ENCODE assay signal across 1 cellular context in the genomic region with DNA sequence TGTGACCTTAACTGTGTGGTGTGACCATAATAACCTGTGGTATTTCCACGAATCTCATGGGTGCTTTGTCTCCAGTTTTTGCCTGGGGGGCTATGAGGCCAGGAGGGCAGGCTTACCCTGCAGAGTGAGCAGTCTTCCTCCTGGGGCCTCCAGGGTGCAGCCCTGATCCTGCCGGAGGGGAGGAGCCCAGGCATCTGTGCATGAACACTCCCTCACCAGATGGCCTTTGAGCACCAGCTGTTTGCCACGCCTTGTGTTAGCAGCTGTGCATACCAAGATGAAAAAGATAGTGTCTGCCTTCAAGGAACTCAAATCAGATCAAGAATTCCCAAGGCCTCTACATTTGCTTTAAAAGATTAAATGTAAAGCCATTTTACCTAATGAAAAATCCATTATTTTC.
A peak's percentile ranks its signal among the peaks of the same experiment; 100 is the strongest.
TF ChIP-seq lines count a peak whose summit lies in the region.

No MANE protein-coding gene starts in this region.

TF ChIP-seq in HepG2, 621 proteins besides CTCF, POLR2A, EP300 and RAD21 (continued from another document and continues in another):
- TF ChIP-seq STAG1 (CRISPR knock-in tag; IDR thresholded peaks at IDR 0.05) (peak; percentile 29; the same call in 1 of the 2 replicates), SP5 (CRISPR knock-in tag; IDR thresholded peaks at IDR 0.05; ENCODE audit: borderline replicate concordance, low read depth) (peak; percentile 93), SAP130 (CRISPR knock-in tag; IDR thresholded peaks at IDR 0.05; ENCODE audit: low read depth) (peak; percentile 95), RXRA (CRISPR knock-in tag; IDR thresholded peaks at IDR 0.05) (peak; percentile 40; the same call in 1 of the 2 replicates), AKAP8 (CRISPR knock-in tag; IDR thresholded peaks at IDR 0.05) (no peak), SSRP1 (CRISPR knock-in tag; IDR thresholded peaks at IDR 0.05) (0 out of 2 replicates have a peak, but pooled peaks have one; percentile 43), ZNF777 (CRISPR knock-in tag; IDR thresholded peaks at IDR 0.05) (peak; percentile 23; the same call in 1 of the 2 replicates), TGIF2 (CRISPR knock-in tag; IDR thresholded peaks at IDR 0.05) (peak; percentile 88; the same call in 1 of the 2 replicates), REL (CRISPR knock-in tag; conservative IDR thresholded peaks at IDR 0.05) (no peak), HNRNPK (IDR thresholded peaks at IDR 0.05; ENCODE audit: low read depth, low read length, poor library complexity, severe bottlenecking) (no peak), ZNF629 (CRISPR knock-in tag; conservative IDR thresholded peaks at IDR 0.05) (no peak), LCORL (IDR thresholded peaks at IDR 0.05) (no peak), LCORL (CRISPR knock-in tag; IDR thresholded peaks at IDR 0.05) (peak; percentile 76), ZKSCAN8 (CRISPR knock-in tag; IDR thresholded peaks at IDR 0.05; ENCODE audit: borderline replicate concordance) (peak; percentile 96), IKZF4 (CRISPR knock-in tag; IDR thresholded peaks at IDR 0.05; ENCODE audit: borderline replicate concordance, low read depth, not compliant biosample characterization) (no peak), ZNF292 (CRISPR knock-in tag; IDR thresholded peaks at IDR 0.05; ENCODE audit: borderline replicate concordance, low read depth) (peak; percentile 33; the same call in 1 of the 2 replicates), ETV5 (CRISPR knock-in tag; IDR thresholded peaks at IDR 0.05; ENCODE audit: borderline replicate concordance) (peak; percentile 31; the same call in 1 of the 2 replicates), DPF2 (CRISPR knock-in tag; IDR thresholded peaks at IDR 0.05; ENCODE audit: borderline replicate concordance, low read depth) (peak; percentile 76; the same call in 1 of the 2 replicates), KLF12 (CRISPR knock-in tag; IDR thresholded peaks at IDR 0.05; ENCODE audit: borderline replicate concordance) (peak; percentile 90), SOX6 (IDR thresholded peaks at IDR 0.05) (no peak), SOX6 (CRISPR knock-in tag; IDR thresholded peaks at IDR 0.05) (0 out of 2 replicates have a peak, but pooled peaks have one; percentile 14), ZMYM4 (CRISPR knock-in tag; IDR thresholded peaks at IDR 0.05) (peak; percentile 69), NR2F6 (IDR thresholded peaks at IDR 0.05) (no peak), NR2F6 (CRISPR knock-in tag; IDR thresholded peaks at IDR 0.05) (peak; percentile 42; the same call in 1 of the 2 replicates), ZMAT3 (CRISPR knock-in tag; conservative IDR thresholded peaks at IDR 0.05) (peak; percentile 71), PHF20 (CRISPR knock-in tag; IDR thresholded peaks at IDR 0.05) (no peak), SIN3A (IDR thresholded peaks at IDR 0.05; ENCODE audit: borderline replicate concordance, low read depth, low read length) (peak; percentile 81; the same call in 1 of the 2 replicates), ZFX (CRISPR knock-in tag; IDR thresholded peaks at IDR 0.05; ENCODE audit: low read depth) (peak; percentile 30; the same call in 1 of the 2 replicates), ZBTB38 (CRISPR knock-in tag; IDR thresholded peaks at IDR 0.05) (peak; percentile 81), TEAD3 (CRISPR knock-in tag; optimal IDR thresholded peaks at IDR 0.05; ENCODE audit: borderline replicate concordance) (peak; percentile 97), HNF4A (CRISPR knock-in tag; IDR thresholded peaks at IDR 0.05) (peak; percentile 95), RARA (CRISPR knock-in tag; IDR thresholded peaks at IDR 0.05) (peak; percentile 53; the same call in 1 of the 2 replicates), DNMT3B (CRISPR knock-in tag; conservative IDR thresholded peaks at IDR 0.05) (no peak), SRY (CRISPR knock-in tag; IDR thresholded peaks at IDR 0.05) (no peak), RXRB (CRISPR knock-in tag; IDR thresholded peaks at IDR 0.05; ENCODE audit: borderline replicate concordance) (peak; percentile 54; the same call in 1 of the 2 replicates), ZC3H13 (CRISPR knock-in tag; IDR thresholded peaks at IDR 0.05) (no peak), FOXP1 (IDR thresholded peaks at IDR 0.05) (no peak), FOXP1 (CRISPR knock-in tag; IDR thresholded peaks at IDR 0.05) (0 out of 2 replicates have a peak, but pooled peaks have one; percentile 17), PCBP2 (optimal IDR thresholded peaks at IDR 0.05; ENCODE audit: low read depth, low read length, poor library complexity, severe bottlenecking) (no peak), ZNF768 (CRISPR knock-in tag; IDR thresholded peaks at IDR 0.05) (peak; percentile 31; the same call in 1 of the 2 replicates)
- TF ChIP-seq, protein P1, sequence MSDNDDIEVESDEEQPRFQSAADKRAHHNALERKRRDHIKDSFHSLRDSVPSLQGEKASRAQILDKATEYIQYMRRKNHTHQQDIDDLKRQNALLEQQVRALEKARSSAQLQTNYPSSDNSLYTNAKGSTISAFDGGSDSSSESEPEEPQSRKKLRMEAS (IDR thresholded peaks at IDR 0.05), result peak; percentile 46
- TF ChIP-seq, protein P2, sequence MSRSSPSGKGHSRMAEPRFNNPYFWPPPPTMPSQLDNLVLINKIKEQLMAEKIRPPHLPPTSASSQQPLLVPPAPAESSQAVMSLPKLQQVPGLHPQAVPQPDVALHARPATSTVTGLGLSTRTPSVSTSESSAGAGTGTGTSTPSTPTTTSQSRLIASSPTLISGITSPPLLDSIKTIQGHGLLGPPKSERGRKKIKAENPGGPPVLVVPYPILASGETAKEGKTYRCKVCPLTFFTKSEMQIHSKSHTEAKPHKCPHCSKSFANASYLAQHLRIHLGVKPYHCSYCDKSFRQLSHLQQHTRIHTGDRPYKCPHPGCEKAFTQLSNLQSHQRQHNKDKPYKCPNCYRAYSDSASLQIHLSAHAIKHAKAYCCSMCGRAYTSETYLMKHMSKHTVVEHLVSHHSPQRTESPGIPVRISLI (CRISPR knock-in tag; IDR thresholded peaks at IDR 0.05; ENCODE audit: borderline replicate concordance), result peak; percentile 53; the same call in 1 of the 2 replicates
- TF ChIP-seq, protein P3, sequence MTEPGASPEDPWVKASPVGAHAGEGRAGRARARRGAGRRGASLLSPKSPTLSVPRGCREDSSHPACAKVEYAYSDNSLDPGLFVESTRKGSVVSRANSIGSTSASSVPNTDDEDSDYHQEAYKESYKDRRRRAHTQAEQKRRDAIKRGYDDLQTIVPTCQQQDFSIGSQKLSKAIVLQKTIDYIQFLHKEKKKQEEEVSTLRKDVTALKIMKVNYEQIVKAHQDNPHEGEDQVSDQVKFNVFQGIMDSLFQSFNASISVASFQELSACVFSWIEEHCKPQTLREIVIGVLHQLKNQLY (CRISPR knock-in tag; IDR thresholded peaks at IDR 0.05), result 0 out of 2 replicates have a peak, but pooled peaks have one; percentile 36
- TF ChIP-seq, protein P4, sequence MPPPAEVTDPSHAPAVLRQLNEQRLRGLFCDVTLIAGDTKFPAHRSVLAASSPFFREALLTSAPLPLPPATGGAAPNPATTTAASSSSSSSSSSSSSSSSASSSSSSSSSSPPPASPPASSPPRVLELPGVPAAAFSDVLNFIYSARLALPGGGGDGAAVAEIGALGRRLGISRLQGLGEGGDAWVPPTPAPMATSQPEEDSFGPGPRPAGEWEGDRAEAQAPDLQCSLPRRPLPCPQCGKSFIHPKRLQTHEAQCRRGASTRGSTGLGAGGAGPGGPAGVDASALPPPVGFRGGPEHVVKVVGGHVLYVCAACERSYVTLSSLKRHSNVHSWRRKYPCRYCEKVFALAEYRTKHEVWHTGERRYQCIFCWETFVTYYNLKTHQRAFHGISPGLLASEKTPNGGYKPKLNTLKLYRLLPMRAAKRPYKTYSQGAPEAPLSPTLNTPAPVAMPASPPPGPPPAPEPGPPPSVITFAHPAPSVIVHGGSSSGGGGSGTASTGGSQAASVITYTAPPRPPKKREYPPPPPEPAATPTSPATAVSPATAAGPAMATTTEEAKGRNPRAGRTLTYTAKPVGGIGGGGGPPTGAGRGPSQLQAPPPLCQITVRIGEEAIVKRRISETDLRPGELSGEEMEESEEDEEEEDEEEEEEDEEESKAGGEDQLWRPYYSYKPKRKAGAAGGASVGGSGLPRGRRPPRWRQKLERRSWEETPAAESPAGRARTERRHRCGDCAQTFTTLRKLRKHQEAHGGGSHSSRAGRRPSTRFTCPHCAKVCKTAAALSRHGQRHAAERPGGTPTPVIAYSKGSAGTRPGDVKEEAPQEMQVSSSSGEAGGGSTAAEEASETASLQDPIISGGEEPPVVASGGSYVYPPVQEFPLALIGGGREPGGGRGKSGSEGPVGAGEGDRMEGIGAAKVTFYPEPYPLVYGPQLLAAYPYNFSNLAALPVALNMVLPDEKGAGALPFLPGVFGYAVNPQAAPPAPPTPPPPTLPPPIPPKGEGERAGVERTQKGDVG (CRISPR knock-in tag; IDR thresholded peaks at IDR 0.05; ENCODE audit: borderline replicate concordance), result peak; percentile 52; the same call in 1 of the 2 replicates
- TF ChIP-seq, protein P5, sequence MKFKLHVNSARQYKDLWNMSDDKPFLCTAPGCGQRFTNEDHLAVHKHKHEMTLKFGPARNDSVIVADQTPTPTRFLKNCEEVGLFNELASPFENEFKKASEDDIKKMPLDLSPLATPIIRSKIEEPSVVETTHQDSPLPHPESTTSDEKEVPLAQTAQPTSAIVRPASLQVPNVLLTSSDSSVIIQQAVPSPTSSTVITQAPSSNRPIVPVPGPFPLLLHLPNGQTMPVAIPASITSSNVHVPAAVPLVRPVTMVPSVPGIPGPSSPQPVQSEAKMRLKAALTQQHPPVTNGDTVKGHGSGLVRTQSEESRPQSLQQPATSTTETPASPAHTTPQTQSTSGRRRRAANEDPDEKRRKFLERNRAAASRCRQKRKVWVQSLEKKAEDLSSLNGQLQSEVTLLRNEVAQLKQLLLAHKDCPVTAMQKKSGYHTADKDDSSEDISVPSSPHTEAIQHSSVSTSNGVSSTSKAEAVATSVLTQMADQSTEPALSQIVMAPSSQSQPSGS (CRISPR knock-in tag; IDR thresholded peaks at IDR 0.05), result peak; percentile 32; the same call in 1 of the 2 replicates
- TF ChIP-seq, protein P6, sequence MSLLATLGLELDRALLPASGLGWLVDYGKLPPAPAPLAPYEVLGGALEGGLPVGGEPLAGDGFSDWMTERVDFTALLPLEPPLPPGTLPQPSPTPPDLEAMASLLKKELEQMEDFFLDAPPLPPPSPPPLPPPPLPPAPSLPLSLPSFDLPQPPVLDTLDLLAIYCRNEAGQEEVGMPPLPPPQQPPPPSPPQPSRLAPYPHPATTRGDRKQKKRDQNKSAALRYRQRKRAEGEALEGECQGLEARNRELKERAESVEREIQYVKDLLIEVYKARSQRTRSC (CRISPR knock-in tag; IDR thresholded peaks at IDR 0.05; ENCODE audit: low read depth), result no peak
- TF ChIP-seq, protein P7, sequence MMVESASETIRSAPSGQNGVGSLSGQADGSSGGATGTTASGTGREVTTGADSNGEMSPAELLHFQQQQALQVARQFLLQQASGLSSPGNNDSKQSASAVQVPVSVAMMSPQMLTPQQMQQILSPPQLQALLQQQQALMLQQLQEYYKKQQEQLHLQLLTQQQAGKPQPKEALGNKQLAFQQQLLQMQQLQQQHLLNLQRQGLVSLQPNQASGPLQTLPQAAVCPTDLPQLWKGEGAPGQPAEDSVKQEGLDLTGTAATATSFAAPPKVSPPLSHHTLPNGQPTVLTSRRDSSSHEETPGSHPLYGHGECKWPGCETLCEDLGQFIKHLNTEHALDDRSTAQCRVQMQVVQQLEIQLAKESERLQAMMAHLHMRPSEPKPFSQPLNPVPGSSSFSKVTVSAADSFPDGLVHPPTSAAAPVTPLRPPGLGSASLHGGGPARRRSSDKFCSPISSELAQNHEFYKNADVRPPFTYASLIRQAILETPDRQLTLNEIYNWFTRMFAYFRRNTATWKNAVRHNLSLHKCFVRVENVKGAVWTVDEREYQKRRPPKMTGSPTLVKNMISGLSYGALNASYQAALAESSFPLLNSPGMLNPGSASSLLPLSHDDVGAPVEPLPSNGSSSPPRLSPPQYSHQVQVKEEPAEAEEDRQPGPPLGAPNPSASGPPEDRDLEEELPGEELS (CRISPR knock-in tag; IDR thresholded peaks at IDR 0.05), result peak; percentile 68
- TF ChIP-seq, protein P8, sequence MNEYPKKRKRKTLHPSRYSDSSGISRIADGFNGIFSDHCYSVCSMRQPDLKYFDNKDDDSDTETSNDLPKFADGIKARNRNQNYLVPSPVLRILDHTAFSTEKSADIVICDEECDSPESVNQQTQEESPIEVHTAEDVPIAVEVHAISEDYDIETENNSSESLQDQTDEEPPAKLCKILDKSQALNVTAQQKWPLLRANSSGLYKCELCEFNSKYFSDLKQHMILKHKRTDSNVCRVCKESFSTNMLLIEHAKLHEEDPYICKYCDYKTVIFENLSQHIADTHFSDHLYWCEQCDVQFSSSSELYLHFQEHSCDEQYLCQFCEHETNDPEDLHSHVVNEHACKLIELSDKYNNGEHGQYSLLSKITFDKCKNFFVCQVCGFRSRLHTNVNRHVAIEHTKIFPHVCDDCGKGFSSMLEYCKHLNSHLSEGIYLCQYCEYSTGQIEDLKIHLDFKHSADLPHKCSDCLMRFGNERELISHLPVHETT (CRISPR knock-in tag; conservative IDR thresholded peaks at IDR 0.05), result no peak
- TF ChIP-seq, protein P9, sequence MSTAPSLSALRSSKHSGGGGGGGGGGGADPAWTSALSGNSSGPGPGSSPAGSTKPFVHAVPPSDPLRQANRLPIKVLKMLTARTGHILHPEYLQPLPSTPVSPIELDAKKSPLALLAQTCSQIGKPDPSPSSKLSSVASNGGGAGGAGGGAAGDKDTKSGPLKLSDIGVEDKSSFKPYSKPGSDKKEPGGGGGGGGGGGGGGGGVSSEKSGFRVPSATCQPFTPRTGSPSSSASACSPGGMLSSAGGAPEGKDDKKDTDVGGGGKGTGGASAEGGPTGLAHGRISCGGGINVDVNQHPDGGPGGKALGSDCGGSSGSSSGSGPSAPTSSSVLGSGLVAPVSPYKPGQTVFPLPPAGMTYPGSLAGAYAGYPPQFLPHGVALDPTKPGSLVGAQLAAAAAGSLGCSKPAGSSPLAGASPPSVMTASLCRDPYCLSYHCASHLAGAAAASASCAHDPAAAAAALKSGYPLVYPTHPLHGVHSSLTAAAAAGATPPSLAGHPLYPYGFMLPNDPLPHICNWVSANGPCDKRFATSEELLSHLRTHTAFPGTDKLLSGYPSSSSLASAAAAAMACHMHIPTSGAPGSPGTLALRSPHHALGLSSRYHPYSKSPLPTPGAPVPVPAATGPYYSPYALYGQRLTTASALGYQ (CRISPR knock-in tag; IDR thresholded peaks at IDR 0.05), result peak; percentile 57; the same call in 1 of the 2 replicates
